In genomic region chr20:53739799-53740785, GRCh38 we compare ENCODE assay signal across 8 cellular contexts.
A peak's percentile ranks its signal among the peaks of the same experiment; 100 is the strongest.
DNase-seq lines count a peak whose midpoint lies in the region; ATAC-seq, FAIRE-seq and TF ChIP-seq lines count a peak whose summit lies in the region.

No MANE protein-coding gene starts in this region.

- no peak overlapping the region for H2AFZ ChIP-seq in OCI-LY1 (ENCODE audit: low read length)

- peak overlapping the region; percentile 95 for H3K27ac ChIP-seq in OCI-LY1 (ENCODE audit: low read depth, low read length, poor library complexity, severe bottlenecking)

- H3F3A ChIP-seq in OCI-LY1 (ENCODE audit: insufficient read depth, low read length), result peaks cover 7% of the 10 kb centered on the region

- FAIRE-seq in GM18507 (lab: Jason Lieb, UNC), result peak; percentile 90

- no peaks in the 10 kb centered on the region for H3K79me2 ChIP-seq in OCI-LY1 (ENCODE audit: insufficient read depth, low read length)

- H3K36me3 ChIP-seq in OCI-LY1 (ENCODE audit: insufficient read depth, low read length) (no peaks in the 10 kb centered on the region), endocrine pancreas (ENCODE audit: control insufficient read depth, insufficient read depth, low read length) (no peaks in the 10 kb centered on the region)

- H3K9me2 ChIP-seq in OCI-LY1 (ENCODE audit: low read depth, low read length), result no peaks in the 10 kb centered on the region

- H3K4me1 ChIP-seq in OCI-LY1 (ENCODE audit: insufficient read depth, low read length, severe bottlenecking), result peaks cover 78% of the 10 kb centered on the region
- peaks cover 7% of the 10 kb centered on the region for H3K4me1 ChIP-seq in endocrine pancreas (ENCODE audit: control insufficient read depth, insufficient read depth, low read length)

- peak; percentile 56 for ATAC-seq in HG02798 (IDR thresholded peaks at IDR 0.05; ENCODE audit: poor library complexity, unreplicated experiment)

- TF ChIP-seq CTCF in OCI-LY1 (IDR thresholded peaks at IDR 0.05; ENCODE audit: low read length), result no peak

- H3K9me3 ChIP-seq in OCI-LY1 (ENCODE audit: low read length), result no peaks in the 10 kb centered on the region
- H3K9me3 ChIP-seq in endocrine pancreas (ENCODE audit: control insufficient read depth, low read length), result no peaks in the 10 kb centered on the region

- DNase-seq in GM18507 (ENCODE audit: extremely low spot score, insufficient read length, low read depth) (no peak), renal cortical epithelial cell (ENCODE audit: low read depth) (peak; percentile 33), GM19238 (ENCODE audit: insufficient read length, low spot score) (no peak), middle frontal gyrus (ENCODE audit: extremely low spot score, low spot score) (no peak)
- DNase-seq in activated effector memory CD4-positive, alpha-beta T cell treated with anti-CD3 and anti-CD28 coated beads, Interleukin-2, amount 50 U/mL, for 16 hours, result no peak

- H3K9ac ChIP-seq in OCI-LY1 (ENCODE audit: low read length), result peak overlapping the region; percentile 67
- peak overlapping the region; percentile 61 for H3K9ac ChIP-seq in endocrine pancreas (ENCODE audit: control insufficient read depth, insufficient read depth, low read length)

- no peaks in the 10 kb centered on the region for H4K20me1 ChIP-seq in OCI-LY1 (ENCODE audit: insufficient read depth, low read length)

- H3K4me2 ChIP-seq in OCI-LY1 (ENCODE audit: low read length), result peak overlapping the region; percentile 80

- H3K27me3 ChIP-seq in OCI-LY1 (ENCODE audit: insufficient read depth, low read length) (no peaks in the 10 kb centered on the region), endocrine pancreas (ENCODE audit: control insufficient read depth, insufficient read depth, low read length) (no peaks in the 10 kb centered on the region)

- peak overlapping the region; percentile 48 for H3K4me3 ChIP-seq in OCI-LY1 (ENCODE audit: low read depth, low read length, poor library complexity, severe bottlenecking)
- H3K4me3 ChIP-seq in endocrine pancreas (ENCODE audit: control insufficient read depth, insufficient read depth, low read length), result peak overlapping the region; percentile 40
